In genomic region chr3:121834734-121835709, GRCh38 we compare ENCODE assay signal across 8 cellular contexts. TPM values are rescaled to one million over a fixed set of nuclear protein-coding genes. Genes with fewer than 3 reads are reported as not detected.
DNase-seq lines count a peak whose midpoint lies in the region; ATAC-seq and TF ChIP-seq lines count a peak whose summit lies in the region.

TSS of gene EAF2 (plus strand) at chr3:121835209. CDS start at chr3:121835286, 77 bp downstream.
TSS of gene IQCB1 (minus strand) at chr3:121835060. CDS start at chr3:121828960, 6,100 bp downstream.

- CTCF ChIA-PET in naive thymus-derived CD4-positive, alpha-beta T cell (lab: Charles Lee), result no interaction called here

- TF ChIP-seq CTCF in DOHH2 (IDR thresholded peaks at IDR 0.05; ENCODE audit: low read depth, low read length, poor library complexity, severe bottlenecking) (peak; percentile 18), fibroblast of lung (conservative IDR thresholded peaks at IDR 0.05 in 1 of 2, IDR thresholded peaks at IDR 0.05 in 1 of 2; ENCODE audit: low read depth in 1 of 2, low read length in 2 of 2) (no peak)

- H3K27me3 ChIP-seq in DOHH2 (ENCODE audit: control insufficient read depth, low read length), result no peaks in the 10 kb centered on the region
- no peaks in the 10 kb centered on the region for H3K27me3 ChIP-seq in GM23248 (replicated peaks; ENCODE audit: insufficient read depth)
- no peaks in the 10 kb centered on the region for H3K27me3 ChIP-seq in fibroblast of lung (ENCODE audit: control insufficient read depth, insufficient read depth, low read length)
- H3K27me3 ChIP-seq in naive thymus-derived CD4-positive, alpha-beta T cell (ENCODE audit: control insufficient read depth in 2 of 2, insufficient read depth in 2 of 2, low read length in 2 of 2), result no peaks in the 10 kb centered on the region

- H3K4me1 Mint-ChIP-seq in activated T-helper 1 cell treated with anti-CD3 and anti-CD28 coated beads, Interleukin-12 subunit alpha, Interleukin-12 subunit beta, Interleukin-2, Interleukin-4 antibody, amounts not matched to agents 30 ng/mL and 10 ng/mL and 1 ng/mL, durations not matched to agents 14 hours and 24 hours and 36 hours (ENCODE audit: low read depth), result peaks cover 60% of the 10 kb centered on the region
- H3K4me1 Mint-ChIP-seq in naive thymus-derived CD4-positive, alpha-beta T cell, result peaks cover 31 to 65% (median 58%) of the 10 kb centered on the region in 7 donors
- H3K4me1 Mint-ChIP-seq in stimulated activated naive B cell treated with anti-CD40 and anti-IgM and Interleukin-4, amounts not matched to agents 10 μg/mL and 1 μg/mL and 100 μg/mL, for 72 hours, result peaks cover 12 to 50% of the 10 kb centered on the region in 2 donors

- H4K20me1 ChIP-seq in DOHH2 (ENCODE audit: control insufficient read depth, insufficient read depth, low read depth, low read length) (no peaks in the 10 kb centered on the region), GM23248 (ENCODE audit: insufficient read depth) (no peaks in the 10 kb centered on the region), fibroblast of lung (ENCODE audit: control insufficient read depth, extremely low read depth, insufficient read depth, low read length) (no peaks in the 10 kb centered on the region)

- H3K9me3 ChIP-seq in DOHH2 (ENCODE audit: control insufficient read depth, insufficient read depth, low read length) (no peaks in the 10 kb centered on the region), GM23248 (ENCODE audit: low read depth) (no peaks in the 10 kb centered on the region), fibroblast of lung (ENCODE audit: control insufficient read depth, insufficient read depth, low read depth, low read length) (no peaks in the 10 kb centered on the region)
- H3K9me3 ChIP-seq in naive thymus-derived CD4-positive, alpha-beta T cell (ENCODE audit: control insufficient read depth in 2 of 3, low read length in 3 of 3), result no peaks in the 10 kb centered on the region

- peak within 1 kb of the TSS; percentile 81 for H3K27ac ChIP-seq in DOHH2 (ENCODE audit: low read depth, low read length)
- H3K27ac ChIP-seq in GM23248, result peak within 1 kb of the TSS; percentile 57
- H3K27ac ChIP-seq in fibroblast of lung (ENCODE audit: insufficient read depth, low read length), result peak within 1 kb of the TSS; percentile 91
- peak within 1 kb of the TSS; percentile 89 for H3K27ac ChIP-seq in naive thymus-derived CD4-positive, alpha-beta T cell (ENCODE audit: low read depth, low read length)

- H3K9me2 ChIP-seq in DOHH2 (replicated peaks; ENCODE audit: control insufficient read depth, low read length), result no peaks in the 10 kb centered on the region
- no peaks in the 10 kb centered on the region for H3K9me2 ChIP-seq in GM23248 (ENCODE audit: insufficient read depth)

- in situ Hi-C loops in GM23248 (cut with MboI), result no loop called here

- H3K4me1 ChIP-seq in DOHH2 (ENCODE audit: control insufficient read depth, low read length) (peaks cover 60% of the 10 kb centered on the region), GM23248 (ENCODE audit: insufficient read depth) (peaks cover 4% of the 10 kb centered on the region), fibroblast of lung (ENCODE audit: control insufficient read depth, extremely low read depth, insufficient read depth, low read length) (no peaks in the 10 kb centered on the region)
- peaks cover 10 to 14% of the 10 kb centered on the region in 2 donors for H3K4me1 ChIP-seq in naive thymus-derived CD4-positive, alpha-beta T cell (ENCODE audit: control insufficient read depth in 2 of 2, insufficient read depth in 2 of 2, low read length in 2 of 2)

- H3K79me2 ChIP-seq in DOHH2 (ENCODE audit: control insufficient read depth, low read length), result peaks cover 97% of the 10 kb centered on the region
- peaks cover 25% of the 10 kb centered on the region for H3K79me2 ChIP-seq in GM23248 (ENCODE audit: insufficient read depth)
- H3K79me2 ChIP-seq in fibroblast of lung (ENCODE audit: control insufficient read depth, insufficient read depth, low read length), result peaks cover 10% of the 10 kb centered on the region

- 1% methylated on average over 58 to 61 of the region's 61 CpGs for WGBS in GM23248 (ENCODE audit: low coverage in 1 of 2, low lambda C conversion rate in 2 of 2, missing lambda C conversion rate in 2 of 2), 2 experiments

- H3K9ac ChIP-seq in GM23248 (peak within 1 kb of the TSS; percentile 87), fibroblast of lung (ENCODE audit: insufficient read depth, low read length) (peak within 1 kb of the TSS; percentile 82)

- POLR2A ChIA-PET in naive thymus-derived CD4-positive, alpha-beta T cell (lab: Charles Lee), result interaction anchor here (0.5 to 1.3 kb wide), 5 partner anchors 86 to 568 kb away, joined by 3 to 9 read pairs (median 4); partner anchors contain the start of genes FAM162A, GOLGB1 and HCLS1

- no peaks in the 10 kb centered on the region for H3K27me3 Mint-ChIP-seq in activated T-helper 1 cell treated with anti-CD3 and anti-CD28 coated beads, Interleukin-12 subunit alpha, Interleukin-12 subunit beta, Interleukin-2, Interleukin-4 antibody, amounts not matched to agents 30 ng/mL and 10 ng/mL and 1 ng/mL, durations not matched to agents 14 hours and 24 hours and 36 hours (ENCODE audit: insufficient read depth)
- no peaks in the 10 kb centered on the region for H3K27me3 Mint-ChIP-seq in naive thymus-derived CD4-positive, alpha-beta T cell
- no peaks in the 10 kb centered on the region for H3K27me3 Mint-ChIP-seq in stimulated activated naive B cell treated with anti-CD40 and anti-IgM and Interleukin-4, amounts not matched to agents 10 μg/mL and 1 μg/mL and 100 μg/mL, for 72 hours

- H3K27ac Mint-ChIP-seq in activated T-helper 1 cell treated with anti-CD3 and anti-CD28 coated beads, Interleukin-12 subunit alpha, Interleukin-12 subunit beta, Interleukin-2, Interleukin-4 antibody, amounts not matched to agents 30 ng/mL and 10 ng/mL and 1 ng/mL, durations not matched to agents 14 hours and 24 hours and 36 hours, result peak within 1 kb of the TSS; percentile 97
- H3K27ac Mint-ChIP-seq in naive thymus-derived CD4-positive, alpha-beta T cell, result peak within 1 kb of the TSS; percentile 78 to 98 (median 92)
- peak within 1 kb of the TSS; percentile 97 for H3K27ac Mint-ChIP-seq in stimulated activated naive B cell treated with anti-CD40 and anti-IgM and Interleukin-4, amounts not matched to agents 10 μg/mL and 1 μg/mL and 100 μg/mL, for 72 hours

- intact Hi-C loops in activated T-helper 1 cell treated with anti-CD3 and anti-CD28 coated beads, Interleukin-12 subunit alpha, Interleukin-12 subunit beta, Interleukin-2, Interleukin-4 antibody, amounts not matched to agents 30 ng/mL and 10 ng/mL and 1 ng/mL, durations not matched to agents 14 hours and 24 hours and 36 hours (cut with micrococcal nuclease), result loop anchor here (1.0 to 10.0 kb wide), 21 partner anchors 86 to 1750 kb away; partner anchors contain the start of genes GOLGB1, GTF2E1, HACD2 and HCLS1
- intact Hi-C loops in naive thymus-derived CD4-positive, alpha-beta T cell (cut with micrococcal nuclease), result loop anchor here (1.0 to 10.0 kb wide), 22 partner anchors 38 to 1750 kb away; partner anchors contain the start of genes FAM162A (in 2 of the 2), GOLGB1 (in 2 of the 2), HACD2 (in 2 of the 2) and HCLS1 (in 2 of the 2)

- peak within 1 kb of the TSS; percentile 95 for H3K4me2 ChIP-seq in DOHH2 (ENCODE audit: low read length)
- peak within 1 kb of the TSS; percentile 95 for H3K4me2 ChIP-seq in GM23248 (ENCODE audit: unreplicated experiment)
- peak within 1 kb of the TSS; percentile 99 for H3K4me2 ChIP-seq in fibroblast of lung (ENCODE audit: extremely low read depth, insufficient read depth, low read length)

- peak; percentile 99 for DNase-seq in GM23248
- peak; percentile 92 to 96 for DNase-seq in Kasumi-1 (lab: John Stamatoyannopoulos, UW)
- peak; percentile 93 for DNase-seq in RPMI7951 (ENCODE audit: low read depth)
- peak; percentile 95 for DNase-seq in activated T-helper 1 cell treated with anti-CD3 and anti-CD28 coated beads, Interleukin-12 subunit alpha, Interleukin-12 subunit beta, Interleukin-2, Interleukin-4 antibody, amounts not matched to agents 30 ng/mL and 10 ng/mL and 1 ng/mL, durations not matched to agents 14 hours and 24 hours and 36 hours (ENCODE audit: low spot score)
- DNase-seq in fibroblast of lung (ENCODE audit: low read depth in 2 of 2), result peak; percentile 94 to 95
- DNase-seq in naive thymus-derived CD4-positive, alpha-beta T cell, result peak; percentile 93 to 98 (median 97)
- peak; percentile 97 for DNase-seq in stimulated activated naive B cell treated with anti-CD40 and anti-IgM and Interleukin-4, amounts not matched to agents 10 μg/mL and 1 μg/mL and 100 μg/mL, for 72 hours

- peak; percentile 99 for ATAC-seq in naive thymus-derived CD4-positive, alpha-beta T cell
- ATAC-seq in stimulated activated naive B cell treated with anti-CD40 and anti-IgM and Interleukin-4, amounts not matched to agents 10 μg/mL and 1 μg/mL and 100 μg/mL, for 72 hours (replicated peaks), result peak; percentile 98 to 99

- H3K36me3 ChIP-seq in DOHH2 (ENCODE audit: control insufficient read depth, low read length) (peaks cover 90% of the 10 kb centered on the region), GM23248 (ENCODE audit: low read depth) (no peaks in the 10 kb centered on the region), fibroblast of lung (ENCODE audit: control insufficient read depth, insufficient read depth, low read length) (no peaks in the 10 kb centered on the region)
- peaks cover 0 to 8% (median 0%) of the 10 kb centered on the region in 3 experiments for H3K36me3 ChIP-seq in naive thymus-derived CD4-positive, alpha-beta T cell (ENCODE audit: control insufficient read depth in 2 of 3, insufficient read depth in 3 of 3, low read length in 3 of 3)

- no peaks in the 10 kb centered on the region for H3F3A ChIP-seq in DOHH2 (ENCODE audit: control insufficient read depth, insufficient read depth)
- H3F3A ChIP-seq in GM23248 (ENCODE audit: insufficient read depth), result no peaks in the 10 kb centered on the region

- H3K36me3 Mint-ChIP-seq in activated T-helper 1 cell treated with anti-CD3 and anti-CD28 coated beads, Interleukin-12 subunit alpha, Interleukin-12 subunit beta, Interleukin-2, Interleukin-4 antibody, amounts not matched to agents 30 ng/mL and 10 ng/mL and 1 ng/mL, durations not matched to agents 14 hours and 24 hours and 36 hours (ENCODE audit: low read depth), result peaks cover 29% of the 10 kb centered on the region
- H3K36me3 Mint-ChIP-seq in naive thymus-derived CD4-positive, alpha-beta T cell, result peaks cover 0 to 18% (median 13%) of the 10 kb centered on the region in 5 donors
- peaks cover 31 to 48% of the 10 kb centered on the region in 2 donors for H3K36me3 Mint-ChIP-seq in stimulated activated naive B cell treated with anti-CD40 and anti-IgM and Interleukin-4, amounts not matched to agents 10 μg/mL and 1 μg/mL and 100 μg/mL, for 72 hours

- H3K9me3 Mint-ChIP-seq in activated T-helper 1 cell treated with anti-CD3 and anti-CD28 coated beads, Interleukin-12 subunit alpha, Interleukin-12 subunit beta, Interleukin-2, Interleukin-4 antibody, amounts not matched to agents 30 ng/mL and 10 ng/mL and 1 ng/mL, durations not matched to agents 14 hours and 24 hours and 36 hours, result no peaks in the 10 kb centered on the region
- peaks cover 0 to 2% (median 0%) of the 10 kb centered on the region in 11 donors for H3K9me3 Mint-ChIP-seq in naive thymus-derived CD4-positive, alpha-beta T cell
- no peaks in the 10 kb centered on the region for H3K9me3 Mint-ChIP-seq in stimulated activated naive B cell treated with anti-CD40 and anti-IgM and Interleukin-4, amounts not matched to agents 10 μg/mL and 1 μg/mL and 100 μg/mL, for 72 hours

- H2AFZ ChIP-seq in GM23248 (peak within 1 kb of the TSS; percentile 96), fibroblast of lung (ENCODE audit: low read length) (peak within 1 kb of the TSS; percentile 91)

- peak within 1 kb of the TSS; percentile 98 for H3K4me3 Mint-ChIP-seq in activated T-helper 1 cell treated with anti-CD3 and anti-CD28 coated beads, Interleukin-12 subunit alpha, Interleukin-12 subunit beta, Interleukin-2, Interleukin-4 antibody, amounts not matched to agents 30 ng/mL and 10 ng/mL and 1 ng/mL, durations not matched to agents 14 hours and 24 hours and 36 hours
- peak within 1 kb of the TSS; percentile 83 to 97 (median 93) for H3K4me3 Mint-ChIP-seq in naive thymus-derived CD4-positive, alpha-beta T cell
- H3K4me3 Mint-ChIP-seq in stimulated activated naive B cell treated with anti-CD40 and anti-IgM and Interleukin-4, amounts not matched to agents 10 μg/mL and 1 μg/mL and 100 μg/mL, for 72 hours, result peak within 1 kb of the TSS; percentile 88 to 96

- peak within 1 kb of the TSS; percentile 80 for H3K4me3 ChIP-seq in DOHH2 (ENCODE audit: low read length)
- H3K4me3 ChIP-seq in GM23248, result peak within 1 kb of the TSS; percentile 86
- peak within 1 kb of the TSS; percentile 76 to 95 (median 92) for H3K4me3 ChIP-seq in fibroblast of lung (replicated peaks in 1 of 4; ENCODE audit: control extremely low read depth in 1 of 4, insufficient read depth in 1 of 4, low read depth in 3 of 4, low read length in 4 of 4)
- H3K4me3 ChIP-seq in naive thymus-derived CD4-positive, alpha-beta T cell (ENCODE audit: low read length), result peak within 1 kb of the TSS; percentile 85

RNA-seq across cellular contexts. Expression of gene EAF2, which starts in this region (rescaled TPM):
- 0.65 TPM in 1 of 2 replicates, not detected in the other for total RNA-seq in GM23248 (2014; rRNA removed; shearing (Covaris generic))
- 1.0 and 1.1 TPM in 2 replicates for polyA plus RNA-seq in GM23248 (2016; fragmentation: Nextera tagmentation; extraction: Ambion mirVana)
- total RNA-seq in RPMI7951 (2014; rRNA removed; shearing (Covaris generic)), result 1.3 and 5.3 TPM in 2 replicates
- 15.3 and 18.8 TPM in 2 replicates for total RNA-seq in activated T-helper 1 cell treated with anti-CD3 and anti-CD28 coated beads, Interleukin-12 subunit alpha, Interleukin-12 subunit beta, Interleukin-2, Interleukin-4 antibody, amounts not matched to agents 30 ng/mL and 10 ng/mL and 1 ng/mL, durations not matched to agents 14 hours and 24 hours and 36 hours
- 2.1 and 2.8 TPM in 2 replicates for total RNA-seq in fibroblast of lung
- polyA plus RNA-seq in fibroblast of lung, result 0.52 and 1.2 TPM in 2 replicates
- polyA plus RNA-seq in fibroblast of lung (2012), result 0.68 and 1.2 TPM in 2 replicates
- polyA minus RNA-seq in fibroblast of lung (ENCODE audit: low replicate concordance), result not detected in 2 replicates
- total RNA-seq in naive thymus-derived CD4-positive, alpha-beta T cell, result 10 to 100 TPM in 2 of 5 experiments, 1 to 10 TPM in 3; 6.4 to 16.1 (median 7.5) TPM
- 10 to 100 TPM; 13.6 to 16.6 TPM for polyA plus RNA-seq in naive thymus-derived CD4-positive, alpha-beta T cell

RNA-seq across cellular contexts. Expression of gene IQCB1, which starts in this region (rescaled TPM):
- total RNA-seq in GM23248 (2014; rRNA removed; shearing (Covaris generic)), result 9.5 and 13.9 TPM in 2 replicates
- polyA plus RNA-seq in GM23248 (2016; fragmentation: Nextera tagmentation; extraction: Ambion mirVana) (10.2 and 11.3 TPM in 2 replicates), fibroblast of lung (9.2 and 9.3 TPM in 2 replicates)
- 18.8 and 22.2 TPM in 2 replicates for total RNA-seq in RPMI7951 (2014; rRNA removed; shearing (Covaris generic))
- 45.2 and 50.4 TPM in 2 replicates for total RNA-seq in activated T-helper 1 cell treated with anti-CD3 and anti-CD28 coated beads, Interleukin-12 subunit alpha, Interleukin-12 subunit beta, Interleukin-2, Interleukin-4 antibody, amounts not matched to agents 30 ng/mL and 10 ng/mL and 1 ng/mL, durations not matched to agents 14 hours and 24 hours and 36 hours
- 13.4 and 19.3 TPM in 2 replicates for total RNA-seq in fibroblast of lung
- 6.0 and 7.4 TPM in 2 replicates for polyA plus RNA-seq in fibroblast of lung (2012)
- polyA minus RNA-seq in fibroblast of lung (ENCODE audit: low replicate concordance), result 2.5 TPM in 1 of 2 replicates, not detected in the other
- total RNA-seq in naive thymus-derived CD4-positive, alpha-beta T cell, result 10 to 100 TPM; 32.6 to 45.6 (median 35.8) TPM
- polyA plus RNA-seq in naive thymus-derived CD4-positive, alpha-beta T cell, result 10 to 100 TPM; 20.3 to 21.5 TPM

Comparison
In these comparisons a context has a peak if more than half of its experiments do, and no peak if none do; other contexts are left out.
1. Peak in every context shown above with its lines: DNase-seq, ATAC-seq, H3K4me3 ChIP-seq and H3K27ac ChIP-seq.